9 cellular contexts compared by ENCODE assay signal in the genomic region with DNA sequence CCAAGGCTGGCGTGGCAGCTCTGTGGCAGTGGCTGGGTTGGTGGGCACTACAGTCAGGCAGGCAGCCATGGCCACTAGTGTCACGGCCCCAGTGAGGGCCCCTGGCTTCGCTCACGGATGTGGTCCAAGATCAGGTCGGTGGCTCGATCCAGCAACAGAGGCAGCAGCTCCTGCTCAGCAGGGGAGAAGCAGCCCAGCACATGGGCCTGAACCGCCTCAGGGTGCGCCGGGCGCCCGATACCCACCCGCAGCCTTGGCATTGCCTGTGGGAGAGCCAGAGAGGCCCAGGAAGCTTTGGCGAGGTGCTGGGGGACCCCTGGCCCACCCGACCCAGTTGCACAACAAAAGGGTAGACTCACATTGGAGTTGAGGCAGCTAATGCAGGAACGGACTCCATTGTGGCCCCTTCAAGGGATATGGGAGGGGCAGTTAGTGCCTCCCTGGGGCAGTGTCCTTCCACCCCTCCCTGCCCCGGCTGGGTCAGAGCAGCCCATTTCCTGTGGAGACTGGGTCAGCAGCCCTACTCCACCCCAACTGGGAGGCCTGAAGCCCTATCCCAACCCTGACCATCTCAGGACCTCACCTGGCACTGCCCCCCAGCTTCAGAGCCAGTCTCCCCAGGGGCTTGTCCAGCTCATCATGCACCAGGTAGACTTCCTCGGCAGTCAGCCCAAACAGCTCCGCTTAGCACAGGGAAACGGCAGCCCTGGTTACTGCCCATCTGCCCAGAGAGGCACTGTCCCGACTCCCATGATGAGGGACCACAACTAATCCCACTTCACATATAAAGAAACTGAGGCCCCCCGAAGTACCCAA. TPM values are rescaled to one million over a fixed set of nuclear protein-coding genes. Genes with fewer than 3 reads are reported as not detected.
A peak's percentile ranks its signal among the peaks of the same experiment; 100 is the strongest.
DNase-seq lines count a peak whose midpoint lies in the region; ATAC-seq and TF ChIP-seq lines count a peak whose summit lies in the region.
"Had no signal": no experiment of that assay in that cellular context is flagged by ENCODE, and none has a peak within 500 bp of the region (broad histone marks: within the 10 kb centered on the region; RNA-seq: fewer than 3 reads in every experiment).

No MANE protein-coding gene starts in this region.

- H3K36me3 Mint-ChIP-seq in activated T-cell treated with anti-CD3 and anti-CD28 coated beads, Interleukin-2, amount 50 U/mL, for 72 hours (ENCODE audit: insufficient read depth in 2 of 2) = peaks cover 1 to 2% of the 10 kb centered on the region in 2 donors
- H3K36me3 Mint-ChIP-seq in activated naive CD8-positive, alpha-beta T cell treated with anti-CD3 and anti-CD28 coated beads, Interleukin-2, amount 10 ng/mL, durations not matched to agents 7 days and 5 days = no peaks in the 10 kb centered on the region
- H3K36me3 Mint-ChIP-seq in type B pancreatic cell = no peaks in the 10 kb centered on the region

- no peaks in the 10 kb centered on the region for H3K9me3 ChIP-seq in left lung

- no peak for TF ChIP-seq CTCF in left lung (IDR thresholded peaks at IDR 0.05)
- no peak for TF ChIP-seq CTCF in type B pancreatic cell (conservative IDR thresholded peaks at IDR 0.05)

- POLR2A ChIA-PET in activated naive CD8-positive, alpha-beta T cell treated with anti-CD3 and anti-CD28 coated beads, Interleukin-2, amount 10 ng/mL, durations not matched to agents 7 days and 5 days (lab: Charles Lee) = interaction anchor here (1.7 to 2.4 kb wide), 2 partner anchors 21 to 263 kb away, joined by 7 to 10 read pairs; a partner anchor contains a TSS

- H3K27me3 ChIP-seq in left lung = no peaks in the 10 kb centered on the region

- H3K27ac Mint-ChIP-seq in activated T-cell treated with anti-CD3 and anti-CD28 coated beads, Interleukin-2, amount 50 U/mL, for 72 hours = no peak overlapping the region
- H3K27ac Mint-ChIP-seq in activated naive CD8-positive, alpha-beta T cell treated with anti-CD3 and anti-CD28 coated beads, Interleukin-2, amount 10 ng/mL, durations not matched to agents 7 days and 5 days = peak overlapping the region; percentile 38
- H3K27ac Mint-ChIP-seq in type B pancreatic cell = no peak overlapping the region

- no peak for ATAC-seq in activated T-cell treated with anti-CD3 and anti-CD28 coated beads, Interleukin-2, amount 50 U/mL, for 72 hours (replicated peaks in 1 of 2)
- ATAC-seq in activated naive CD8-positive, alpha-beta T cell treated with anti-CD3 and anti-CD28 coated beads, Interleukin-2, amount 10 ng/mL, durations not matched to agents 7 days and 5 days (ENCODE audit: low read depth) = no peak
- ATAC-seq in left lung = no peak
- no peak for ATAC-seq in GM18517 (IDR thresholded peaks at IDR 0.05; ENCODE audit: unreplicated experiment)

- intact Hi-C loops in left lung (cut with DNase I) = no loop called here

- no peaks in the 10 kb centered on the region for H3K36me3 ChIP-seq in left lung

- DNase-seq in activated T-cell treated with anti-CD3 and anti-CD28 coated beads, Interleukin-2, amount 50 U/mL, for 72 hours = no peak
- no peak for DNase-seq in activated T-cell treated with anti-CD3 and anti-CD28 coated beads for 4 hours
- no peak for DNase-seq in activated naive CD8-positive, alpha-beta T cell treated with anti-CD3 and anti-CD28 coated beads, Interleukin-2, amount 10 ng/mL, durations not matched to agents 7 days and 5 days
- DNase-seq in left lung = no peak
- DNase-seq in type B pancreatic cell (ENCODE audit: extremely low spot score, unreplicated experiment) = no peak
- DNase-seq in NCI-H526 treated with DMSO at 0.1 percent for 48 hours (lab: John Stamatoyannopoulos, UW) = no peak
- DNase-seq in iPS-NIHi11 (ENCODE audit: low spot score) = no peak
- DNase-seq: DMS79 treated with DMSO at 0.1 percent for 48 hours had no signal

- H3K4me3 ChIP-seq in left lung = peak overlapping the region; percentile 81 to 85

- no peaks in the 10 kb centered on the region for H3K27me3 Mint-ChIP-seq in activated T-cell treated with anti-CD3 and anti-CD28 coated beads, Interleukin-2, amount 50 U/mL, for 72 hours (ENCODE audit: low read depth)
- peaks cover 2% of the 10 kb centered on the region for H3K27me3 Mint-ChIP-seq in activated naive CD8-positive, alpha-beta T cell treated with anti-CD3 and anti-CD28 coated beads, Interleukin-2, amount 10 ng/mL, durations not matched to agents 7 days and 5 days
- H3K27me3 Mint-ChIP-seq in type B pancreatic cell = peaks cover 3% of the 10 kb centered on the region

- H3K4me1 Mint-ChIP-seq in activated T-cell treated with anti-CD3 and anti-CD28 coated beads, Interleukin-2, amount 50 U/mL, for 72 hours (ENCODE audit: low read depth) = peaks cover 32% of the 10 kb centered on the region
- H3K4me1 Mint-ChIP-seq in activated naive CD8-positive, alpha-beta T cell treated with anti-CD3 and anti-CD28 coated beads, Interleukin-2, amount 10 ng/mL, durations not matched to agents 7 days and 5 days = peaks cover 19% of the 10 kb centered on the region
- peaks cover 13% of the 10 kb centered on the region for H3K4me1 Mint-ChIP-seq in type B pancreatic cell (ENCODE audit: unreplicated experiment)

- H3K27ac ChIP-seq in left lung = no peak overlapping the region

- peaks cover 4 to 17% of the 10 kb centered on the region in 2 donors for H3K4me1 ChIP-seq in left lung

- H3K9me3 Mint-ChIP-seq in activated T-cell treated with anti-CD3 and anti-CD28 coated beads, Interleukin-2, amount 50 U/mL, for 72 hours = no peaks in the 10 kb centered on the region
- no peaks in the 10 kb centered on the region for H3K9me3 Mint-ChIP-seq in activated naive CD8-positive, alpha-beta T cell treated with anti-CD3 and anti-CD28 coated beads, Interleukin-2, amount 10 ng/mL, durations not matched to agents 7 days and 5 days
- H3K9me3 Mint-ChIP-seq in type B pancreatic cell = no peaks in the 10 kb centered on the region

- peak overlapping the region; percentile 88 to 99 for H3K4me3 Mint-ChIP-seq in activated T-cell treated with anti-CD3 and anti-CD28 coated beads, Interleukin-2, amount 50 U/mL, for 72 hours
- peak overlapping the region; percentile 68 for H3K4me3 Mint-ChIP-seq in activated naive CD8-positive, alpha-beta T cell treated with anti-CD3 and anti-CD28 coated beads, Interleukin-2, amount 10 ng/mL, durations not matched to agents 7 days and 5 days
- H3K4me3 Mint-ChIP-seq in type B pancreatic cell = peak overlapping the region; percentile 83

RNA-seq across cellular contexts. Expression of a gene that starts 1.2 kb away (rescaled TPM):
- 1 to 10 TPM; 8.0 to 9.2 TPM for total RNA-seq in activated T-cell treated with anti-CD3 and anti-CD28 coated beads, Interleukin-2, amount 50 U/mL, for 72 hours
- total RNA-seq in activated naive CD8-positive, alpha-beta T cell treated with anti-CD3 and anti-CD28 coated beads, Interleukin-2, amount 10 ng/mL, durations not matched to agents 7 days and 5 days = 10 to 100 TPM in 1 of 2 experiments, 1 to 10 TPM in 1; 9.9 to 13.1 TPM
- total RNA-seq in left lung = 10 to 100 TPM; 17.1 to 20.2 TPM
- total RNA-seq in type B pancreatic cell (ENCODE audit: low replicate concordance) = 12.0 and 13.9 TPM in 2 replicates

RNA-seq across cellular contexts. Expression of a gene that starts 1.7 kb away (rescaled TPM):
- total RNA-seq in activated T-cell treated with anti-CD3 and anti-CD28 coated beads, Interleukin-2, amount 50 U/mL, for 72 hours = 1 to 10 TPM in 1 of 2 donors, under 1 TPM in 1; 0.55 to 5.3 TPM
- 1 to 10 TPM; 4.4 to 5.3 TPM for total RNA-seq in activated naive CD8-positive, alpha-beta T cell treated with anti-CD3 and anti-CD28 coated beads, Interleukin-2, amount 10 ng/mL, durations not matched to agents 7 days and 5 days
- total RNA-seq in left lung = 1 to 10 TPM in 1 of 2 donors, under 1 TPM in 1; 0.15 to 1.0 TPM
- 0.10 TPM in 1 of 2 replicates, not detected in the other for total RNA-seq in type B pancreatic cell (ENCODE audit: low replicate concordance)

RNA-seq across cellular contexts. Expression of a gene that starts 7.4 kb away (rescaled TPM):
- total RNA-seq in activated T-cell treated with anti-CD3 and anti-CD28 coated beads, Interleukin-2, amount 50 U/mL, for 72 hours = not detected
- total RNA-seq in activated naive CD8-positive, alpha-beta T cell treated with anti-CD3 and anti-CD28 coated beads, Interleukin-2, amount 10 ng/mL, durations not matched to agents 7 days and 5 days = under 1 TPM in 1 of 2 experiments, not detected in 1; 0.23 TPM
- total RNA-seq in left lung = 1 to 10 TPM in 1 of 2 donors, under 1 TPM in 1; 0.35 to 7.6 TPM
- total RNA-seq in type B pancreatic cell (ENCODE audit: low replicate concordance) = 0.26 and 8.0 TPM in 2 replicates

RNA-seq across cellular contexts. Expression of a gene that starts 20.9 kb away (rescaled TPM):
- total RNA-seq in activated T-cell treated with anti-CD3 and anti-CD28 coated beads, Interleukin-2, amount 50 U/mL, for 72 hours = 10 to 100 TPM; 12.5 to 16.4 TPM
- total RNA-seq in activated naive CD8-positive, alpha-beta T cell treated with anti-CD3 and anti-CD28 coated beads, Interleukin-2, amount 10 ng/mL, durations not matched to agents 7 days and 5 days = 10 to 100 TPM; 21.7 to 24.4 TPM
- 10 to 100 TPM; 19.5 to 21.8 TPM for total RNA-seq in left lung
- total RNA-seq in type B pancreatic cell (ENCODE audit: low replicate concordance) = 21.5 and 21.9 TPM in 2 replicates
